ENCODE assay signal across 1 cellular context in genomic region chr5:178859625-178860521, GRCh38.
TF ChIP-seq lines count a peak whose summit lies in the region.

ZNF354B (plus strand) TSS chr5:178859953; CDS start chr5:178861048, 1,095 bp downstream.

TF ChIP-seq in HepG2, 621 proteins besides CTCF, POLR2A, EP300 and RAD21 (continued from another document and continues in another):
- TF ChIP-seq HNF1B (CRISPR knock-in tag; IDR thresholded peaks at IDR 0.05) (peak; percentile 77), NRL (CRISPR knock-in tag; IDR thresholded peaks at IDR 0.05; ENCODE audit: borderline replicate concordance) (0 out of 2 replicates have a peak, but pooled peaks have one; percentile 35), STAT5B (CRISPR knock-in tag; IDR thresholded peaks at IDR 0.05) (no peak), MATR3 (CRISPR knock-in tag; IDR thresholded peaks at IDR 0.05) (no peak), AGO2 (optimal IDR thresholded peaks at IDR 0.05; ENCODE audit: low read depth, low read length) (peak; percentile 36), CHD2 (IDR thresholded peaks at IDR 0.05; ENCODE audit: low read depth, low read length) (peak; percentile 57; the same call in 1 of the 2 replicates), SRSF4 (IDR thresholded peaks at IDR 0.05; ENCODE audit: low read depth, low read length, poor library complexity, severe bottlenecking) (no peak), ZNF564 (CRISPR knock-in tag; IDR thresholded peaks at IDR 0.05) (peak; percentile 88), ZNF629 (CRISPR knock-in tag; conservative IDR thresholded peaks at IDR 0.05) (no peak; the same call in 1 of the 2 replicates), TARDBP (CRISPR knock-in tag; IDR thresholded peaks at IDR 0.05) (peak; percentile 41; the same call in 1 of the 2 replicates), NFAT5 (CRISPR knock-in tag; IDR thresholded peaks at IDR 0.05) (peak; percentile 59), SUZ12 (IDR thresholded peaks at IDR 0.05; ENCODE audit: low read depth, low read length) (peak; percentile 82), CENPX (CRISPR knock-in tag; IDR thresholded peaks at IDR 0.05) (no peak), ZNF572 (CRISPR knock-in tag; IDR thresholded peaks at IDR 0.05) (0 out of 2 replicates have a peak, but pooled peaks have one; percentile 69), ZNF367 (CRISPR knock-in tag; IDR thresholded peaks at IDR 0.05; ENCODE audit: borderline replicate concordance) (no peak; the same call in 1 of the 2 replicates), SATB2 (CRISPR knock-in tag; IDR thresholded peaks at IDR 0.05) (no peak), ZFAT (CRISPR knock-in tag; conservative IDR thresholded peaks at IDR 0.05) (peak; percentile 89), SALL2 (CRISPR knock-in tag; IDR thresholded peaks at IDR 0.05) (peak; percentile 60), ZNF672 (CRISPR knock-in tag; IDR thresholded peaks at IDR 0.05) (no peak), RNF2 (conservative IDR thresholded peaks at IDR 0.05; ENCODE audit: low read depth) (peak; percentile 79; the same call in 1 of the 2 replicates), HDAC1 (CRISPR knock-in tag; IDR thresholded peaks at IDR 0.05) (peak; percentile 80; the same call in 1 of the 2 replicates), RARG (CRISPR knock-in tag; IDR thresholded peaks at IDR 0.05; ENCODE audit: low read depth) (no peak), ZBTB20 (CRISPR knock-in tag; IDR thresholded peaks at IDR 0.05; ENCODE audit: borderline replicate concordance, low read depth) (no peak), XRCC5 (optimal IDR thresholded peaks at IDR 0.05; ENCODE audit: low read length) (peak; percentile 86), KLF6 (CRISPR knock-in tag; IDR thresholded peaks at IDR 0.05) (peak; percentile 47; the same call in 1 of the 2 replicates), KDM2A (CRISPR knock-in tag; IDR thresholded peaks at IDR 0.05; ENCODE audit: borderline replicate concordance, low read depth) (peak; percentile 91), ZZZ3 (CRISPR knock-in tag; IDR thresholded peaks at IDR 0.05; ENCODE audit: borderline replicate concordance) (no peak), DDIT3 (CRISPR knock-in tag; IDR thresholded peaks at IDR 0.05) (no peak), ZNF230 (CRISPR knock-in tag; IDR thresholded peaks at IDR 0.05) (peak; percentile 60; the same call in 1 of the 2 replicates), MED1 (CRISPR knock-in tag; IDR thresholded peaks at IDR 0.05) (peak; percentile 72), ZNF747 (CRISPR knock-in tag; IDR thresholded peaks at IDR 0.05; ENCODE audit: borderline replicate concordance) (peak; percentile 50; the same call in 1 of the 2 replicates), ZNF335 (CRISPR knock-in tag; IDR thresholded peaks at IDR 0.05) (peak; percentile 94), TP53 (CRISPR knock-in tag; conservative IDR thresholded peaks at IDR 0.05) (0 out of 2 replicates have a peak, but pooled peaks have one; percentile 36), ZNF792 (CRISPR knock-in tag; IDR thresholded peaks at IDR 0.05) (peak; percentile 85), ZKSCAN1 (IDR thresholded peaks at IDR 0.05; ENCODE audit: low read length) (no peak), SPEN (CRISPR knock-in tag; IDR thresholded peaks at IDR 0.05; ENCODE audit: low read depth) (peak; percentile 82), ZNF772 (CRISPR knock-in tag; IDR thresholded peaks at IDR 0.05) (peak; percentile 83), MBD4 (IDR thresholded peaks at IDR 0.05; ENCODE audit: borderline replicate concordance, low read length) (no peak), ZFP36L2 (CRISPR knock-in tag; IDR thresholded peaks at IDR 0.05) (no peak), ZNF205 (CRISPR knock-in tag; IDR thresholded peaks at IDR 0.05) (peak; percentile 81), RARA (CRISPR knock-in tag; IDR thresholded peaks at IDR 0.05) (peak; percentile 32; the same call in 1 of the 2 replicates), ZNF17 (CRISPR knock-in tag; IDR thresholded peaks at IDR 0.05) (no peak), MXI1 (IDR thresholded peaks at IDR 0.05; ENCODE audit: borderline replicate concordance, low read depth, low read length) (peak; percentile 73; the same call in 1 of the 3 replicates)
- TF ChIP-seq, protein P1, sequence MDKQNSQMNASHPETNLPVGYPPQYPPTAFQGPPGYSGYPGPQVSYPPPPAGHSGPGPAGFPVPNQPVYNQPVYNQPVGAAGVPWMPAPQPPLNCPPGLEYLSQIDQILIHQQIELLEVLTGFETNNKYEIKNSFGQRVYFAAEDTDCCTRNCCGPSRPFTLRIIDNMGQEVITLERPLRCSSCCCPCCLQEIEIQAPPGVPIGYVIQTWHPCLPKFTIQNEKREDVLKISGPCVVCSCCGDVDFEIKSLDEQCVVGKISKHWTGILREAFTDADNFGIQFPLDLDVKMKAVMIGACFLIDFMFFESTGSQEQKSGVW (CRISPR knock-in tag; IDR thresholded peaks at IDR 0.05; ENCODE audit: borderline replicate concordance), result 0 out of 2 replicates have a peak, but pooled peaks have one; percentile 38
- TF ChIP-seq, protein P2, sequence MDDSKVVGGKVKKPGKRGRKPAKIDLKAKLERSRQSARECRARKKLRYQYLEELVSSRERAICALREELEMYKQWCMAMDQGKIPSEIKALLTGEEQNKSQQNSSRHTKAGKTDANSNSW (CRISPR knock-in tag; IDR thresholded peaks at IDR 0.05; ENCODE audit: borderline replicate concordance), result peak; percentile 34; the same call in 1 of the 2 replicates
- TF ChIP-seq, protein P3, sequence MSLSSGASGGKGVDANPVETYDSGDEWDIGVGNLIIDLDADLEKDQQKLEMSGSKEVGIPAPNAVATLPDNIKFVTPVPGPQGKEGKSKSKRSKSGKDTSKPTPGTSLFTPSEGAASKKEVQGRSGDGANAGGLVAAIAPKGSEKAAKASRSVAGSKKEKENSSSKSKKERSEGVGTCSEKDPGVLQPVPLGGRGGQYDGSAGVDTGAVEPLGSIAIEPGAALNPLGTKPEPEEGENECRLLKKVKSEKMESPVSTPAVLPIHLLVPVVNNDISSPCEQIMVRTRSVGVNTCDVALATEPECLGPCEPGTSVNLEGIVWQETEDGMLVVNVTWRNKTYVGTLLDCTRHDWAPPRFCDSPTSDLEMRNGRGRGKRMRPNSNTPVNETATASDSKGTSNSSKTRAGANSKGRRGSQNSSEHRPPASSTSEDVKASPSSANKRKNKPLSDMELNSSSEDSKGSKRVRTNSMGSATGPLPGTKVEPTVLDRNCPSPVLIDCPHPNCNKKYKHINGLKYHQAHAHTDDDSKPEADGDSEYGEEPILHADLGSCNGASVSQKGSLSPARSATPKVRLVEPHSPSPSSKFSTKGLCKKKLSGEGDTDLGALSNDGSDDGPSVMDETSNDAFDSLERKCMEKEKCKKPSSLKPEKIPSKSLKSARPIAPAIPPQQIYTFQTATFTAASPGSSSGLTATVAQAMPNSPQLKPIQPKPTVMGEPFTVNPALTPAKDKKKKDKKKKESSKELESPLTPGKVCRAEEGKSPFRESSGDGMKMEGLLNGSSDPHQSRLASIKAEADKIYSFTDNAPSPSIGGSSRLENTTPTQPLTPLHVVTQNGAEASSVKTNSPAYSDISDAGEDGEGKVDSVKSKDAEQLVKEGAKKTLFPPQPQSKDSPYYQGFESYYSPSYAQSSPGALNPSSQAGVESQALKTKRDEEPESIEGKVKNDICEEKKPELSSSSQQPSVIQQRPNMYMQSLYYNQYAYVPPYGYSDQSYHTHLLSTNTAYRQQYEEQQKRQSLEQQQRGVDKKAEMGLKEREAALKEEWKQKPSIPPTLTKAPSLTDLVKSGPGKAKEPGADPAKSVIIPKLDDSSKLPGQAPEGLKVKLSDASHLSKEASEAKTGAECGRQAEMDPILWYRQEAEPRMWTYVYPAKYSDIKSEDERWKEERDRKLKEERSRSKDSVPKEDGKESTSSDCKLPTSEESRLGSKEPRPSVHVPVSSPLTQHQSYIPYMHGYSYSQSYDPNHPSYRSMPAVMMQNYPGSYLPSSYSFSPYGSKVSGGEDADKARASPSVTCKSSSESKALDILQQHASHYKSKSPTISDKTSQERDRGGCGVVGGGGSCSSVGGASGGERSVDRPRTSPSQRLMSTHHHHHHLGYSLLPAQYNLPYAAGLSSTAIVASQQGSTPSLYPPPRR (CRISPR knock-in tag; IDR thresholded peaks at IDR 0.05; ENCODE audit: borderline replicate concordance), result 0 out of 2 replicates have a peak, but pooled peaks have one; percentile 31
- TF ChIP-seq, protein P4, sequence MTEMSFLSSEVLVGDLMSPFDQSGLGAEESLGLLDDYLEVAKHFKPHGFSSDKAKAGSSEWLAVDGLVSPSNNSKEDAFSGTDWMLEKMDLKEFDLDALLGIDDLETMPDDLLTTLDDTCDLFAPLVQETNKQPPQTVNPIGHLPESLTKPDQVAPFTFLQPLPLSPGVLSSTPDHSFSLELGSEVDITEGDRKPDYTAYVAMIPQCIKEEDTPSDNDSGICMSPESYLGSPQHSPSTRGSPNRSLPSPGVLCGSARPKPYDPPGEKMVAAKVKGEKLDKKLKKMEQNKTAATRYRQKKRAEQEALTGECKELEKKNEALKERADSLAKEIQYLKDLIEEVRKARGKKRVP (CRISPR knock-in tag; IDR thresholded peaks at IDR 0.05), result peak in 1 of 2 experiments; percentile 89; a peak in 2 of 4 replicates
- TF ChIP-seq, protein P5, sequence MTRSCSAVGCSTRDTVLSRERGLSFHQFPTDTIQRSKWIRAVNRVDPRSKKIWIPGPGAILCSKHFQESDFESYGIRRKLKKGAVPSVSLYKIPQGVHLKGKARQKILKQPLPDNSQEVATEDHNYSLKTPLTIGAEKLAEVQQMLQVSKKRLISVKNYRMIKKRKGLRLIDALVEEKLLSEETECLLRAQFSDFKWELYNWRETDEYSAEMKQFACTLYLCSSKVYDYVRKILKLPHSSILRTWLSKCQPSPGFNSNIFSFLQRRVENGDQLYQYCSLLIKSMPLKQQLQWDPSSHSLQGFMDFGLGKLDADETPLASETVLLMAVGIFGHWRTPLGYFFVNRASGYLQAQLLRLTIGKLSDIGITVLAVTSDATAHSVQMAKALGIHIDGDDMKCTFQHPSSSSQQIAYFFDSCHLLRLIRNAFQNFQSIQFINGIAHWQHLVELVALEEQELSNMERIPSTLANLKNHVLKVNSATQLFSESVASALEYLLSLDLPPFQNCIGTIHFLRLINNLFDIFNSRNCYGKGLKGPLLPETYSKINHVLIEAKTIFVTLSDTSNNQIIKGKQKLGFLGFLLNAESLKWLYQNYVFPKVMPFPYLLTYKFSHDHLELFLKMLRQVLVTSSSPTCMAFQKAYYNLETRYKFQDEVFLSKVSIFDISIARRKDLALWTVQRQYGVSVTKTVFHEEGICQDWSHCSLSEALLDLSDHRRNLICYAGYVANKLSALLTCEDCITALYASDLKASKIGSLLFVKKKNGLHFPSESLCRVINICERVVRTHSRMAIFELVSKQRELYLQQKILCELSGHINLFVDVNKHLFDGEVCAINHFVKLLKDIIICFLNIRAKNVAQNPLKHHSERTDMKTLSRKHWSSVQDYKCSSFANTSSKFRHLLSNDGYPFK (CRISPR knock-in tag; IDR thresholded peaks at IDR 0.05; ENCODE audit: borderline replicate concordance), result peak; percentile 61; the same call in 1 of the 2 replicates
- TF ChIP-seq, protein P6, sequence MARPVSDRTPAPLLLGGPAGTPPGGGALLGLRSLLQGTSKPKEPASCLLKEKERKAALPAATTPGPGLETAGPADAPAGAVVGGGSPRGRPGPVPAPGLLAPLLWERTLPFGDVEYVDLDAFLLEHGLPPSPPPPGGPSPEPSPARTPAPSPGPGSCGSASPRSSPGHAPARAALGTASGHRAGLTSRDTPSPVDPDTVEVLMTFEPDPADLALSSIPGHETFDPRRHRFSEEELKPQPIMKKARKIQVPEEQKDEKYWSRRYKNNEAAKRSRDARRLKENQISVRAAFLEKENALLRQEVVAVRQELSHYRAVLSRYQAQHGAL (CRISPR knock-in tag; IDR thresholded peaks at IDR 0.05; ENCODE audit: not compliant biosample characterization), result peak; percentile 45
